ENCODE assay signal across 22 cellular contexts in the genomic region with DNA sequence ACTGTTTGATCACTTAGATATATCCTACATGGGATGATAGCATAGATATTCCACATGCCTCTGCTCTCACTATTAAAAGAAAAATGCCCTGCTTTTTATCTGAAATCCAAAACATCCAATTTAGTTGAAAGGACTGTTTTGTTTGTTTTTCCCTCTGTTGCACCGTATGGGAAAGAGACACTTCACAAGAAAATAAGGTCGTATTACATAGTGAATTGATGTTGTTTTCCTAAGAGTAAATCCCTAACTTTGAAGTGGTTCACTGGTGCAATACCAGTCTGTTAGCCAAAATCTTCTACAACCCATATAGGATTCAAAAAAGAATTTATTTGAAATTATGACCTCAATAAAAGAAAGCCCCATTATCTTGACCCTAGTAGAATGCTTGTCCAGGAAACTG. TPM values are rescaled to one million over a fixed set of nuclear protein-coding genes. Genes with fewer than 3 reads are reported as not detected.
A peak's percentile ranks its signal among the peaks of the same experiment; 100 is the strongest.
DNase-seq lines count a peak whose midpoint lies in the region; ATAC-seq, FAIRE-seq and TF ChIP-seq lines count a peak whose summit lies in the region.
"Had no signal": no experiment of that assay in that cellular context is flagged by ENCODE, and none has a peak within 500 bp of the region (broad histone marks: within the 10 kb centered on the region; RNA-seq: fewer than 3 reads in every experiment).

No MANE protein-coding gene starts in this region.

- no peak overlapping the region for H3K9ac ChIP-seq in HepG2 (ENCODE audit: insufficient read depth, low read depth, low read length)
- H3K9ac ChIP-seq: GM23248 had no signal

- in situ Hi-C loops in HepG2 (cut with HindIII; ENCODE audit: extremely low pct_ligation_motif_present, low pct_unique_long_range_greater_than_20kb), result no loop called here

- CTCF ChIA-PET in HepG2 (lab: Yijun Ruan, JAX; ENCODE audit: low intra/inter-chr PET ratio, low total read pairs), result no interaction called here

- 3% methylated on average over 2 of the region's 2 CpGs for WGBS in HepG2 (ENCODE audit: low lambda C conversion rate)
- WGBS in right lobe of liver (ENCODE audit: insufficient coverage, low coverage, low lambda C conversion rate, missing lambda C conversion rate), result 55% methylated on average over 2 of the region's 2 CpGs

- H3K4me1 ChIP-seq in HepG2 (ENCODE audit: insufficient read depth, low read length) (peaks cover 46% of the 10 kb centered on the region), right lobe of liver (no peaks in the 10 kb centered on the region)
- H3K4me1 ChIP-seq: Caco-2 had no signal

- DNase-seq in DMS53 (lab: John Stamatoyannopoulos, UW) (peak; percentile 20), DMS53 treated with DMSO at 0.1 percent for 48 hours (lab: John Stamatoyannopoulos, UW; ENCODE audit: unreplicated experiment) (no peak), HepG2 (ENCODE audit: low spot score) (peak; percentile 41), right lobe of liver (no peak), left kidney (ENCODE audit: low read depth, low spot score) (peak; percentile 83), NCI-H524 treated with DMSO at 0.1 percent for 48 hours (lab: John Stamatoyannopoulos, UW) (no peak)
- DNase-seq: AML-193; Caco-2; CD4-positive, alpha-beta T cell; DMS79 treated with DMSO at 0.1 percent for 48 hours; GF-D8; GM23248; HCEC 1CT; HFFc6; IMR-90 had no signal

- ATAC-seq in HepG2, result no peak; the same call in 2 of the 3 replicates
- no peak for ATAC-seq in right lobe of liver
- ATAC-seq in GM21737 (IDR thresholded peaks at IDR 0.05; ENCODE audit: unreplicated experiment), result no peak
- ATAC-seq: A549 had no signal

- FAIRE-seq in HepG2 (lab: Jason Lieb, UNC), result no peak
- FAIRE-seq: D721Med, H54 had no signal

- no peak overlapping the region for H2AFZ ChIP-seq in HepG2 (ENCODE audit: low read length)
- H2AFZ ChIP-seq: GM23248 had no signal

- BruUV-seq in HepG2 (replicated peaks; lab: Mats Ljungman, UMichigan), result no TSS peak

- TF ChIP-seq CTCF in HepG2 (CRISPR knock-in tag; IDR thresholded peaks at IDR 0.05) (no peak), right lobe of liver (IDR thresholded peaks at IDR 0.05) (no peak)

- TF ChIP-seq RAD21 in HepG2 (CRISPR knock-in tag; IDR thresholded peaks at IDR 0.05), result no peak

- peaks cover 26% of the 10 kb centered on the region for H3K79me2 ChIP-seq in HepG2 (ENCODE audit: insufficient read depth, low read length)

- H4K20me1 ChIP-seq in HepG2 (ENCODE audit: insufficient read depth, low read length), result no peaks in the 10 kb centered on the region

- no peak for TF ChIP-seq EP300 in HepG2 (IDR thresholded peaks at IDR 0.05; ENCODE audit: low read depth in 2 of 2, low read length in 2 of 2)
- no peak for TF ChIP-seq EP300 in HepG2 (CRISPR knock-in tag; IDR thresholded peaks at IDR 0.05; ENCODE audit: borderline replicate concordance)

- intact Hi-C loops in HepG2 (cut with micrococcal nuclease; ENCODE audit: unreplicated experiment) (no loop called here), right lobe of liver (cut with DNase I) (no loop called here)

- TF ChIP-seq POLR2A in HepG2 (IDR thresholded peaks at IDR 0.05; ENCODE audit: insufficient read depth in 1 of 2, low read depth in 2 of 2, low read length in 2 of 2) (no peak), right lobe of liver (IDR thresholded peaks at IDR 0.05) (no peak)

- H3K27me3 ChIP-seq in HepG2 (ENCODE audit: control insufficient read depth in 1 of 2, insufficient read depth in 2 of 2, low read length in 2 of 2) (no peaks in the 10 kb centered on the region), right lobe of liver (no peaks in the 10 kb centered on the region)

- POLR2A ChIA-PET in HepG2 (lab: Yijun Ruan, JAX), result interaction anchor here (0.8 kb wide), 1 partner anchor 17 kb away, joined by 3 read pairs; no protein-coding TSS in a partner anchor

- no peak overlapping the region for H3K4me3 ChIP-seq in HepG2 (replicated peaks in 1 of 3; ENCODE audit: insufficient read depth in 1 of 3, low read depth in 2 of 3, low read length in 3 of 3)
- H3K4me3 ChIP-seq in right lobe of liver, result no peak overlapping the region
- H3K4me3 ChIP-seq: A549, GM23248 had no signal

- H3K27ac ChIP-seq in HepG2 (ENCODE audit: extremely low read length, insufficient read depth, low read length), result no peak overlapping the region
- H3K27ac ChIP-seq in right lobe of liver, result no peak overlapping the region
- H3K27ac ChIP-seq: 22Rv1, A549, C4-2B, GM23248, HL-60 had no signal

- peaks cover 10% of the 10 kb centered on the region; the same call in 1 of the 2 replicates for H3K9me3 ChIP-seq in HepG2 (ENCODE audit: low read length)
- no peaks in the 10 kb centered on the region for H3K9me3 ChIP-seq in right lobe of liver

- H3K36me3 ChIP-seq in HepG2 (replicated peaks in 1 of 2; ENCODE audit: control insufficient read depth in 1 of 2, insufficient read depth in 2 of 2, low read length in 2 of 2), result no peaks in the 10 kb centered on the region
- no peaks in the 10 kb centered on the region for H3K36me3 ChIP-seq in right lobe of liver

- H3K4me2 ChIP-seq in HepG2 (ENCODE audit: low read depth, low read length), result no peak overlapping the region
- H3K4me2 ChIP-seq: A549 had no signal

TF ChIP-seq in HepG2, 621 proteins besides CTCF, POLR2A, EP300 and RAD21 (continues in another document):
- peak; percentile 43 for TF ChIP-seq GATAD2A (CRISPR knock-in tag; IDR thresholded peaks at IDR 0.05)
- TF ChIP-seq, protein P1, sequence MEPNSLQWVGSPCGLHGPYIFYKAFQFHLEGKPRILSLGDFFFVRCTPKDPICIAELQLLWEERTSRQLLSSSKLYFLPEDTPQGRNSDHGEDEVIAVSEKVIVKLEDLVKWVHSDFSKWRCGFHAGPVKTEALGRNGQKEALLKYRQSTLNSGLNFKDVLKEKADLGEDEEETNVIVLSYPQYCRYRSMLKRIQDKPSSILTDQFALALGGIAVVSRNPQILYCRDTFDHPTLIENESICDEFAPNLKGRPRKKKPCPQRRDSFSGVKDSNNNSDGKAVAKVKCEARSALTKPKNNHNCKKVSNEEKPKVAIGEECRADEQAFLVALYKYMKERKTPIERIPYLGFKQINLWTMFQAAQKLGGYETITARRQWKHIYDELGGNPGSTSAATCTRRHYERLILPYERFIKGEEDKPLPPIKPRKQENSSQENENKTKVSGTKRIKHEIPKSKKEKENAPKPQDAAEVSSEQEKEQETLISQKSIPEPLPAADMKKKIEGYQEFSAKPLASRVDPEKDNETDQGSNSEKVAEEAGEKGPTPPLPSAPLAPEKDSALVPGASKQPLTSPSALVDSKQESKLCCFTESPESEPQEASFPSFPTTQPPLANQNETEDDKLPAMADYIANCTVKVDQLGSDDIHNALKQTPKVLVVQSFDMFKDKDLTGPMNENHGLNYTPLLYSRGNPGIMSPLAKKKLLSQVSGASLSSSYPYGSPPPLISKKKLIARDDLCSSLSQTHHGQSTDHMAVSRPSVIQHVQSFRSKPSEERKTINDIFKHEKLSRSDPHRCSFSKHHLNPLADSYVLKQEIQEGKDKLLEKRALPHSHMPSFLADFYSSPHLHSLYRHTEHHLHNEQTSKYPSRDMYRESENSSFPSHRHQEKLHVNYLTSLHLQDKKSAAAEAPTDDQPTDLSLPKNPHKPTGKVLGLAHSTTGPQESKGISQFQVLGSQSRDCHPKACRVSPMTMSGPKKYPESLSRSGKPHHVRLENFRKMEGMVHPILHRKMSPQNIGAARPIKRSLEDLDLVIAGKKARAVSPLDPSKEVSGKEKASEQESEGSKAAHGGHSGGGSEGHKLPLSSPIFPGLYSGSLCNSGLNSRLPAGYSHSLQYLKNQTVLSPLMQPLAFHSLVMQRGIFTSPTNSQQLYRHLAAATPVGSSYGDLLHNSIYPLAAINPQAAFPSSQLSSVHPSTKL (CRISPR knock-in tag; IDR thresholded peaks at IDR 0.05), result peak; percentile 57
- TF ChIP-seq SAP130 (CRISPR knock-in tag; IDR thresholded peaks at IDR 0.05; ENCODE audit: low read depth), result 0 out of 2 replicates have a peak, but pooled peaks have one; percentile 14

RNA-seq across cellular contexts. Expression of a gene that starts 18.1 kb away (rescaled TPM):
- 12.5 and 15.3 TPM in 2 replicates for total RNA-seq in HepG2 (2016; rRNA removed; fragmentation: Illumina TruSeq; extraction: Trizol)
- total RNA-seq in HepG2 (2016; cell fraction: cytosol; rRNA removed; fragmentation: Illumina TruSeq; extraction: Trizol; ENCODE audit: low read depth), result 1.3 and 1.5 TPM in 2 replicates
- total RNA-seq in HepG2 (2016; cell fraction: insoluble cytoplasmic fraction; rRNA removed; fragmentation: Illumina TruSeq; extraction: Trizol), result 11.9 and 15.9 TPM in 2 replicates
- 7.3 and 8.5 TPM in 2 replicates for total RNA-seq in HepG2 (2016; cell fraction: membrane; rRNA removed; fragmentation: Illumina TruSeq; extraction: Trizol)
- 17.0 and 19.4 TPM in 2 replicates for total RNA-seq in HepG2 (2016; cell fraction: nucleus; rRNA removed; fragmentation: Illumina TruSeq; extraction: Trizol)
- 6.7 and 7.8 TPM in 2 replicates for polyA plus RNA-seq in HepG2 (2011; rRNA removed)
- 7.9 and 10.8 TPM in 2 replicates for polyA plus RNA-seq in HepG2 (2011; cell fraction: cytosol; rRNA removed)
- polyA plus RNA-seq in HepG2 (2011; cell fraction: nucleus; rRNA removed), result 9.1 and 10.7 TPM in 2 replicates
- 12.3 and 20.7 TPM in 2 replicates for polyA plus RNA-seq in HepG2 (2012)
- 1.3 and 1.4 TPM in 2 replicates for polyA plus RNA-seq in HepG2 (2016; cell fraction: cytosol; fragmentation: Illumina TruSeq; extraction: Trizol; ENCODE audit: low read depth)
- 9.8 and 11.3 TPM in 2 replicates for polyA plus RNA-seq in HepG2 (2016; cell fraction: insoluble cytoplasmic fraction; fragmentation: Illumina TruSeq; extraction: Trizol; ENCODE audit: low read depth)
- polyA plus RNA-seq in HepG2 (2016; cell fraction: membrane; fragmentation: Illumina TruSeq; extraction: Trizol; ENCODE audit: low read depth), result 4.6 and 4.7 TPM in 2 replicates
- polyA plus RNA-seq in HepG2 (2016; cell fraction: nucleus; fragmentation: Illumina TruSeq; extraction: Trizol; ENCODE audit: insufficient read depth, low read depth), result 19.9 and 20.7 TPM in 2 replicates
- polyA minus RNA-seq in HepG2 (2011; rRNA and poly(A)+ RNA removed; ENCODE audit: low replicate concordance), result 9.7 and 45.0 TPM in 2 replicates
- polyA minus RNA-seq in HepG2 (2011; cell fraction: cytosol; rRNA and poly(A)+ RNA removed), result 14.3 and 16.0 TPM in 2 replicates
- polyA minus RNA-seq in HepG2 (2011; cell fraction: nucleus; rRNA and poly(A)+ RNA removed), result 11.7 and 14.8 TPM in 2 replicates
- total RNA-seq in right lobe of liver, result 1 to 10 TPM; 2.1 to 5.1 (median 4.4) TPM
- total RNA-seq: IMR-90 had no signal
- polyA plus RNA-seq: IMR-90 had no signal

Comparison
In these comparisons a context has a peak if more than half of its experiments do, and no peak if none do; other contexts are left out.
1. DNase-seq: peak in DMS53 (single experiment), HepG2 (single experiment) and left kidney (single experiment); none in DMS53 treated with DMSO at 0.1 percent for 48 hours (single experiment), right lobe of liver (0 of 3) and NCI-H524 treated with DMSO at 0.1 percent for 48 hours (single experiment).